In genomic region chr5:119435436-119436132, GRCh38 we compare ENCODE assay signal across 8 cellular contexts. TPM values are rescaled to one million over a fixed set of nuclear protein-coding genes. Genes with fewer than 3 reads are reported as not detected.
DNase-seq lines count a peak whose midpoint lies in the region; ATAC-seq, FAIRE-seq and TF ChIP-seq lines count a peak whose summit lies in the region.

No MANE protein-coding gene starts in this region.

- ATAC-seq in GM21390 (IDR thresholded peaks at IDR 0.05; ENCODE audit: unreplicated experiment) (peak; percentile 92), HepG2 (peak; percentile 83)

- H3K4me3 ChIP-seq in HL-60 (replicated peaks; ENCODE audit: insufficient read depth, low read length) (no peak overlapping the region), WI38 (ENCODE audit: low read depth, low read length) (no peak overlapping the region), brain microvascular endothelial cell (ENCODE audit: low read depth, low read length) (no peak overlapping the region), HepG2 (replicated peaks in 1 of 3; ENCODE audit: insufficient read depth in 1 of 3, low read depth in 2 of 3, low read length in 3 of 3) (peak overlapping the region in 2 of 3 experiments; percentile 18 to 34; a peak in 4 of 6 replicates)

- no peak; the same call in 1 of the 2 replicates for TF ChIP-seq RAD21 in HepG2 (CRISPR knock-in tag; IDR thresholded peaks at IDR 0.05)

- DNase-seq in Calu3 = peak; percentile 90
- DNase-seq in HL-60 (ENCODE audit: low read depth in 1 of 2, low spot score in 1 of 2) = peak in 1 of 2 experiments; percentile 84
- peak; percentile 44 for DNase-seq in brain microvascular endothelial cell
- peak; percentile 55 for DNase-seq in HepG2 (ENCODE audit: low spot score)
- DNase-seq in stimulated activated CD8-positive, alpha-beta memory T cell treated with anti-CD3 and anti-CD28 coated beads, Interleukin-2, amount 100 ng/mL, for 1 hour (ENCODE audit: low read depth in 2 of 2) = peak; percentile 41 to 51
- no peak for DNase-seq in SW480 (ENCODE audit: low spot score)

- H3K4me2 ChIP-seq in HepG2 (ENCODE audit: low read depth, low read length) = peak overlapping the region; percentile 68

- POLR2A ChIA-PET in HepG2 (lab: Yijun Ruan, JAX) = interaction anchor here (1.1 kb wide), 1 partner anchor 365 kb away, joined by 3 read pairs; the partner anchor contains the start of gene DMXL1

- no peak overlapping the region for H3K4me3 Mint-ChIP-seq in Calu3 (ENCODE audit: low read depth, unreplicated experiment)

- no peak overlapping the region for H3K27ac Mint-ChIP-seq in Calu3 (ENCODE audit: unreplicated experiment)

- no peaks in the 10 kb centered on the region for H3K9me3 ChIP-seq in HepG2 (ENCODE audit: low read length)

- peak; percentile 15 for FAIRE-seq in HepG2 (lab: Jason Lieb, UNC)

- CTCF ChIA-PET in Calu3 (lab: Charles Lee) = interaction anchor here (1.0 to 1.6 kb wide), 5 partner anchors 17 to 447 kb away, joined by 3 to 8 read pairs (median 6); partner anchors contain the start of gene DTWD2
- CTCF ChIA-PET in HepG2 (lab: Yijun Ruan, JAX; ENCODE audit: low intra/inter-chr PET ratio, low total read pairs) = interaction anchor here (0.7 kb wide), 1 partner anchor 448 kb away, joined by 4 read pairs; no protein-coding TSS in a partner anchor

- H4K20me1 ChIP-seq in HepG2 (ENCODE audit: insufficient read depth, low read length) = no peaks in the 10 kb centered on the region

- H3K9me3 Mint-ChIP-seq in Calu3 (ENCODE audit: low read depth, unreplicated experiment) = peaks cover 10% of the 10 kb centered on the region

- peak; percentile 87 for TF ChIP-seq CTCF in Calu3 (IDR thresholded peaks at IDR 0.05; ENCODE audit: unreplicated experiment)
- peak; percentile 14 for TF ChIP-seq CTCF in HL-60 (IDR thresholded peaks at IDR 0.05; ENCODE audit: insufficient read depth, low read length)
- peak; percentile 65 for TF ChIP-seq CTCF in WI38 (IDR thresholded peaks at IDR 0.05; ENCODE audit: low read depth, low read length)
- peak; percentile 85 for TF ChIP-seq CTCF in brain microvascular endothelial cell (IDR thresholded peaks at IDR 0.05; ENCODE audit: low read depth, low read length, missing control alignments)
- TF ChIP-seq CTCF in HepG2 (CRISPR knock-in tag; IDR thresholded peaks at IDR 0.05) = peak; percentile 82

- 20% methylated on average over 8 of the region's 8 CpGs for WGBS in HepG2 (ENCODE audit: low lambda C conversion rate)

- H2AFZ ChIP-seq in HepG2 (ENCODE audit: low read length) = peak overlapping the region; percentile 80

- BruUV-seq in Calu3 (replicated peaks; lab: Mats Ljungman, UMichigan) (no TSS peak), HepG2 (replicated peaks; lab: Mats Ljungman, UMichigan) (no TSS peak)

- intact Hi-C loops in Calu3 (cut with micrococcal nuclease; ENCODE audit: unreplicated experiment) (loop anchor here (1.0 to 2.0 kb wide), 2 partner anchors 17 to 448 kb away; no protein-coding TSS in a partner anchor), HepG2 (cut with micrococcal nuclease; ENCODE audit: unreplicated experiment) (loop anchor here (5.0 kb wide), 1 partner anchor 307 kb away; no protein-coding TSS in a partner anchor)

- peaks cover 32% of the 10 kb centered on the region for H3K4me1 Mint-ChIP-seq in Calu3 (ENCODE audit: low read depth, unreplicated experiment)

- H3K36me3 ChIP-seq in brain microvascular endothelial cell (replicated peaks) (no peaks in the 10 kb centered on the region), HepG2 (replicated peaks in 1 of 2; ENCODE audit: control insufficient read depth in 1 of 2, insufficient read depth in 2 of 2, low read length in 2 of 2) (no peaks in the 10 kb centered on the region)

- H3K79me2 ChIP-seq in HepG2 (ENCODE audit: insufficient read depth, low read length) = no peaks in the 10 kb centered on the region

- H3K4me1 ChIP-seq in HepG2 (ENCODE audit: insufficient read depth, low read length) = peaks cover 41% of the 10 kb centered on the region

- H3K27me3 Mint-ChIP-seq in Calu3 (ENCODE audit: unreplicated experiment) = no peaks in the 10 kb centered on the region

- H3K27me3 ChIP-seq in HL-60 (ENCODE audit: insufficient read depth, poor library complexity, severe bottlenecking) = no peaks in the 10 kb centered on the region
- H3K27me3 ChIP-seq in brain microvascular endothelial cell (replicated peaks) = no peaks in the 10 kb centered on the region
- H3K27me3 ChIP-seq in HepG2 (ENCODE audit: control insufficient read depth in 1 of 2, insufficient read depth in 2 of 2, low read length in 2 of 2) = no peaks in the 10 kb centered on the region; a peak in 1 of 5 replicates

- in situ Hi-C loops in brain microvascular endothelial cell (cut with HindIII; ENCODE audit: low pct_ligation_motif_present, low sequenced_read_pairs) (no loop called here), HepG2 (cut with HindIII; ENCODE audit: extremely low pct_ligation_motif_present, low pct_unique_long_range_greater_than_20kb) (no loop called here)

- no peak for TF ChIP-seq POLR2A in HepG2 (IDR thresholded peaks at IDR 0.05; ENCODE audit: insufficient read depth in 1 of 2, low read depth in 2 of 2, low read length in 2 of 2)

- H3K36me3 Mint-ChIP-seq in Calu3 (ENCODE audit: insufficient read depth, unreplicated experiment) = peaks cover 8% of the 10 kb centered on the region

- H3K27ac ChIP-seq in HL-60 (replicated peaks) (peak overlapping the region; percentile 37), brain microvascular endothelial cell (no peak overlapping the region), HepG2 (ENCODE audit: extremely low read length, insufficient read depth, low read length) (no peak overlapping the region)

- no peak for TF ChIP-seq EP300 in HepG2 (IDR thresholded peaks at IDR 0.05; ENCODE audit: low read depth in 2 of 2, low read length in 2 of 2)
- no peak for TF ChIP-seq EP300 in HepG2 (CRISPR knock-in tag; IDR thresholded peaks at IDR 0.05; ENCODE audit: borderline replicate concordance)

- no peak overlapping the region for H3K9ac ChIP-seq in HepG2 (ENCODE audit: insufficient read depth, low read depth, low read length)

TF ChIP-seq in HepG2, 621 proteins besides CTCF, POLR2A, EP300 and RAD21 (continues in another document):
- no peak for TF ChIP-seq POGK (CRISPR knock-in tag; conservative IDR thresholded peaks at IDR 0.05)
- no peak for TF ChIP-seq ZNF234 (CRISPR knock-in tag; conservative IDR thresholded peaks at IDR 0.05)
- no peak for TF ChIP-seq ZNF777 (CRISPR knock-in tag; IDR thresholded peaks at IDR 0.05)
- TF ChIP-seq ELF1 (CRISPR knock-in tag; IDR thresholded peaks at IDR 0.05) = peak; percentile 63
- no peak for TF ChIP-seq MXD1 (CRISPR knock-in tag; IDR thresholded peaks at IDR 0.05)
- 0 out of 2 replicates have a peak, but pooled peaks have one; percentile 5 for TF ChIP-seq MAFF (IDR thresholded peaks at IDR 0.05; ENCODE audit: low read depth, low read length)
- TF ChIP-seq SOX6 (IDR thresholded peaks at IDR 0.05) = no peak
- TF ChIP-seq SOX6 (CRISPR knock-in tag; IDR thresholded peaks at IDR 0.05) = 0 out of 2 replicates have a peak, but pooled peaks have one; percentile 10
- peak; percentile 49; the same call in 1 of the 2 replicates for TF ChIP-seq ELF3 (CRISPR knock-in tag; IDR thresholded peaks at IDR 0.05)

RNA-seq across cellular contexts. Expression of gene HSD17B4, which starts 16.7 kb away (rescaled TPM):
- total RNA-seq in Calu3 (2022) = 246 and 265 TPM in 2 replicates
- 399 and 508 TPM in 2 replicates for total RNA-seq in HepG2 (2016; rRNA removed; fragmentation: Illumina TruSeq; extraction: Trizol)
- 60.7 and 79.3 TPM in 2 replicates for total RNA-seq in HepG2 (2016; cell fraction: cytosol; rRNA removed; fragmentation: Illumina TruSeq; extraction: Trizol; ENCODE audit: low read depth)
- total RNA-seq in HepG2 (2016; cell fraction: insoluble cytoplasmic fraction; rRNA removed; fragmentation: Illumina TruSeq; extraction: Trizol) = 397 and 512 TPM in 2 replicates
- 102 and 119 TPM in 2 replicates for total RNA-seq in HepG2 (2016; cell fraction: membrane; rRNA removed; fragmentation: Illumina TruSeq; extraction: Trizol)
- 218 and 251 TPM in 2 replicates for total RNA-seq in HepG2 (2016; cell fraction: nucleus; rRNA removed; fragmentation: Illumina TruSeq; extraction: Trizol)
- 163 and 178 TPM in 2 replicates for polyA plus RNA-seq in HepG2 (2011; rRNA removed)
- 98.0 and 194 TPM in 2 replicates for polyA plus RNA-seq in HepG2 (2011; cell fraction: cytosol; rRNA removed)
- 119 and 175 TPM in 2 replicates for polyA plus RNA-seq in HepG2 (2011; cell fraction: nucleus; rRNA removed)
- 153 and 212 TPM in 2 replicates for polyA plus RNA-seq in HepG2 (2012)
- 35.4 and 40.3 TPM in 2 replicates for polyA plus RNA-seq in HepG2 (2016; cell fraction: cytosol; fragmentation: Illumina TruSeq; extraction: Trizol; ENCODE audit: low read depth)
- polyA plus RNA-seq in HepG2 (2016; cell fraction: insoluble cytoplasmic fraction; fragmentation: Illumina TruSeq; extraction: Trizol; ENCODE audit: low read depth) = 332 and 336 TPM in 2 replicates
- polyA plus RNA-seq in HepG2 (2016; cell fraction: membrane; fragmentation: Illumina TruSeq; extraction: Trizol; ENCODE audit: low read depth) = 57.1 and 67.7 TPM in 2 replicates
- 221 and 269 TPM in 2 replicates for polyA plus RNA-seq in HepG2 (2016; cell fraction: nucleus; fragmentation: Illumina TruSeq; extraction: Trizol; ENCODE audit: insufficient read depth, low read depth)
- 271 and 288 TPM in 2 replicates for polyA minus RNA-seq in HepG2 (2011; rRNA and poly(A)+ RNA removed; ENCODE audit: low replicate concordance)
- 117 and 147 TPM in 2 replicates for polyA minus RNA-seq in HepG2 (2011; cell fraction: cytosol; rRNA and poly(A)+ RNA removed)
- polyA minus RNA-seq in HepG2 (2011; cell fraction: nucleus; rRNA and poly(A)+ RNA removed) = 131 and 184 TPM in 2 replicates

Comparison
In these comparisons a context has a peak if more than half of its experiments do, and no peak if none do; other contexts are left out.
1. CTCF ChIP-seq: peak in every context shown above with its lines; median percentile 87 in Calu3; 85 in brain microvascular endothelial cell; 82 in HepG2; 65 in WI38; 14 in HL-60.
2. H3K4me3 ChIP-seq: peak in HepG2 (2 of 3); none in HL-60 (single experiment), WI38 (single experiment) and brain microvascular endothelial cell (single experiment).